In genomic region chr7:142300689-142301088, GRCh38 we compare ENCODE assay signal across 12 cellular contexts. TPM values are rescaled to one million over a fixed set of nuclear protein-coding genes. Genes with fewer than 3 reads are reported as not detected.
DNase-seq lines count a peak whose midpoint lies in the region; ATAC-seq, FAIRE-seq and TF ChIP-seq lines count a peak whose summit lies in the region.
"Had no signal": no experiment of that assay in that cellular context is flagged by ENCODE, and none has a peak within 500 bp of the region (broad histone marks: within the 10 kb centered on the region; RNA-seq: fewer than 3 reads in every experiment).

No MANE protein-coding gene starts in this region.

- FAIRE-seq in H1 (lab: Jason Lieb, UNC): peak; percentile 82

- TF ChIP-seq CTCF in H1 (IDR thresholded peaks at IDR 0.05; ENCODE audit: control extremely low read depth in 1 of 3, insufficient read depth in 1 of 3, low read depth in 1 of 3, low read length in 3 of 3): peak; percentile 79 to 92 (median 83)
- TF ChIP-seq CTCF in upper lobe of right lung (IDR thresholded peaks at IDR 0.05): no peak
- TF ChIP-seq CTCF in thyroid gland (IDR thresholded peaks at IDR 0.05): no peak

- WGBS in H1 (ENCODE audit: extremely low coverage in 1 of 2, insufficient coverage in 1 of 2, insufficient read length in 1 of 2, insufficient replicate concordance in 2 of 2, low coverage in 1 of 2, low lambda C conversion rate in 2 of 2, missing lambda C conversion rate in 1 of 2), 2 experiments: 51% methylated on average over 3 of the region's 3 CpGs; no CpG with 5 or more reads in 1 of the 2 experiments
- 55 to 82% methylated on average over 2 to 3 of the region's 3 CpGs for WGBS in thyroid gland, 2 donors

- H3K4me1 ChIP-seq in H1 (replicated peaks in 1 of 4; ENCODE audit: control insufficient read depth in 3 of 4, insufficient read depth in 4 of 4, low read length in 3 of 4) (no peaks in the 10 kb centered on the region), upper lobe of right lung (no peaks in the 10 kb centered on the region), thyroid gland (no peaks in the 10 kb centered on the region)
- H3K4me1 ChIP-seq: ascending aorta had no signal

- H3K4me3 ChIP-seq in H1 (ENCODE audit: extremely low read depth in 1 of 4, insufficient read depth in 2 of 4, low read depth in 3 of 4, low read length in 4 of 4): no peak overlapping the region
- H3K4me3 ChIP-seq in upper lobe of right lung: no peak overlapping the region
- no peak overlapping the region for H3K4me3 ChIP-seq in thyroid gland (replicated peaks in 1 of 3)
- H3K4me3 ChIP-seq: ascending aorta, lung had no signal

- POLR2A ChIA-PET in H1 (lab: Charles Lee; ENCODE audit: partially characterized antibody): no interaction called here

- no peaks in the 10 kb centered on the region for H3K79me1 ChIP-seq in H1 (ENCODE audit: low read depth, low read length)

- ATAC-seq in SK-N-SH treated with all-trans-retinoic acid at 6 μM for 48 hours (peak; percentile 33; the same call in 2 of the 3 replicates), upper lobe of right lung (peak; percentile 37), HG02571 (IDR thresholded peaks at IDR 0.05; ENCODE audit: unreplicated experiment) (no peak), HG03457 (IDR thresholded peaks at IDR 0.05; ENCODE audit: unreplicated experiment) (no peak)

- H3K27ac ChIP-seq in H1 (ENCODE audit: low read depth, low read length) (no peak overlapping the region), upper lobe of right lung (no peak overlapping the region), thyroid gland (no peak overlapping the region)
- H3K27ac ChIP-seq: ascending aorta had no signal

- no peak overlapping the region for H2AK5ac ChIP-seq in H1 (ENCODE audit: low read depth, low read length)

- H3K9me3 ChIP-seq in H1 (ENCODE audit: insufficient read depth in 2 of 2, low read depth in 1 of 2, low read length in 1 of 2) (no peaks in the 10 kb centered on the region), upper lobe of right lung (no peaks in the 10 kb centered on the region), thyroid gland (no peaks in the 10 kb centered on the region)
- H3K9me3 ChIP-seq: ascending aorta had no signal

- no peaks in the 10 kb centered on the region for H3K23me2 ChIP-seq in H1 (ENCODE audit: low read depth, low read length)

- H4K5ac ChIP-seq in H1 (ENCODE audit: insufficient read length, low read depth, low read length): no peak overlapping the region

- intact Hi-C loops in upper lobe of right lung (cut with DNase I) (no loop called here), thyroid gland (cut with DNase I) (no loop called here)

- no peaks in the 10 kb centered on the region for H4K20me1 ChIP-seq in H1 (replicated peaks in 1 of 2; ENCODE audit: control insufficient read depth in 1 of 2, insufficient read depth in 2 of 2, low read length in 2 of 2)

- no peak overlapping the region for H4K91ac ChIP-seq in H1 (replicated peaks; ENCODE audit: insufficient read length, low read length)

- no peak for TF ChIP-seq EP300 in H1 (IDR thresholded peaks at IDR 0.05; ENCODE audit: borderline replicate concordance in 1 of 2, low read depth in 2 of 2, low read length in 2 of 2)

- H3K4ac ChIP-seq in H1 (replicated peaks; ENCODE audit: insufficient read length, low read depth, low read length): no peak overlapping the region

- H2BK120ac ChIP-seq in H1 (replicated peaks; ENCODE audit: low read depth, low read length): no peak overlapping the region

- peak; percentile 17 to 42; a peak in 3 of 4 replicates for TF ChIP-seq RAD21 in H1 (IDR thresholded peaks at IDR 0.05 in 1 of 2, conservative IDR thresholded peaks at IDR 0.05 in 1 of 2; ENCODE audit: low read depth in 2 of 2, low read length in 2 of 2)

- H2BK20ac ChIP-seq in H1 (ENCODE audit: low read length): no peak overlapping the region

- H3K56ac ChIP-seq in H1 (replicated peaks; ENCODE audit: insufficient read length, low read depth, low read length): no peak overlapping the region

- CTCF ChIA-PET in H1 (lab: Charles Lee; ENCODE audit: partially characterized antibody): interaction anchor here (0.7 to 12.6 kb wide), 34 partner anchors 8 to 519 kb away, joined by 3 to 302 read pairs (median 5); partner anchors contain the start of gene TAS2R38

- H3K9ac ChIP-seq in H1 (replicated peaks in 1 of 4; ENCODE audit: extremely low read depth in 1 of 4, low read depth in 3 of 4, low read length in 3 of 4): no peak overlapping the region

- H4K8ac ChIP-seq in H1 (ENCODE audit: extremely low read depth, insufficient read depth, low read length): no peak overlapping the region

- no peak overlapping the region for H2BK5ac ChIP-seq in H1 (ENCODE audit: low read depth, low read length)

- DNase-seq in stimulated activated CD4-positive, alpha-beta T cell treated with anti-CD3 and anti-CD28 coated beads, Interleukin-12 subunit alpha, Interleukin-12 subunit beta, amount 100 ng/mL, for 48 hours (ENCODE audit: low read depth in 2 of 3, low spot score in 1 of 3): peak; percentile 22 to 35 (median 30)
- DNase-seq in stimulated activated CD4-positive, alpha-beta T cell treated with anti-CD3 and anti-CD28 coated beads, Interleukin-12 subunit alpha, Interleukin-12 subunit beta, amount 100 ng/mL, for 4 hours: no peak
- DNase-seq in H1 (ENCODE audit: low read depth in 1 of 2, low spot score in 2 of 2) (peak; percentile 53 to 86), upper lobe of right lung (no peak), thyroid gland (no peak)
- DNase-seq: DMS153, NCI-H524 treated with DMSO at 0.1 percent for 48 hours had no signal

- H3K4me2 ChIP-seq in H1 (ENCODE audit: insufficient read depth in 1 of 2, low read depth in 2 of 2, low read length in 2 of 2): no peak overlapping the region

- no peak overlapping the region for H2BK15ac ChIP-seq in H1 (ENCODE audit: low read length)

- H3K79me2 ChIP-seq in H1 (ENCODE audit: control insufficient read depth in 1 of 2, insufficient read depth in 2 of 2, low read length in 2 of 2): no peaks in the 10 kb centered on the region

- H3K23ac ChIP-seq in H1 (ENCODE audit: insufficient read length): no peak overlapping the region

- no peak overlapping the region for H3K14ac ChIP-seq in H1 (ENCODE audit: insufficient read length)

- H2BK12ac ChIP-seq in H1 (ENCODE audit: low read depth, low read length): no peak overlapping the region

- H3K18ac ChIP-seq in H1 (ENCODE audit: extremely low read depth, low read length): no peak overlapping the region

- H2AFZ ChIP-seq in H1 (ENCODE audit: low read length): no peak overlapping the region

- TF ChIP-seq POLR2A in H1 (IDR thresholded peaks at IDR 0.05; ENCODE audit: control extremely low read depth in 1 of 2, low read depth in 2 of 2, low read length in 2 of 2): no peak
- no peak for TF ChIP-seq POLR2A in thyroid gland (IDR thresholded peaks at IDR 0.05)

- H3K27me3 ChIP-seq in H1 (replicated peaks in 1 of 4; ENCODE audit: control insufficient read depth in 3 of 4, extremely low read depth in 1 of 4, insufficient read depth in 3 of 4, low read length in 3 of 4) (peaks cover 0 to 9% (median 4%) of the 10 kb centered on the region in 4 experiments; a peak in 3 of 7 replicates), upper lobe of right lung (no peaks in the 10 kb centered on the region), thyroid gland (no peaks in the 10 kb centered on the region)
- H3K27me3 ChIP-seq: ascending aorta had no signal

- H3K36me3 ChIP-seq in H1 (ENCODE audit: control insufficient read depth in 2 of 4, insufficient read depth in 4 of 4, low read length in 3 of 4): no peaks in the 10 kb centered on the region; a peak in 1 of 8 replicates
- H3K36me3 ChIP-seq in upper lobe of right lung: no peaks in the 10 kb centered on the region
- no peaks in the 10 kb centered on the region for H3K36me3 ChIP-seq in thyroid gland
- H3K36me3 ChIP-seq: ascending aorta had no signal

TF ChIP-seq in SK-N-SH treated with all-trans-retinoic acid at 6 μM for 48 hours, 23 proteins besides CTCF, POLR2A, EP300 and RAD21 (continues in another document):
- TF ChIP-seq ARNTL (CRISPR knock-in tag; IDR thresholded peaks at IDR 0.05; ENCODE audit: borderline replicate concordance, low read depth) (no peak), CSRNP3 (CRISPR knock-in tag; IDR thresholded peaks at IDR 0.05) (no peak)

TF ChIP-seq in H1, 55 proteins besides CTCF, POLR2A, EP300 and RAD21:
- 0 out of 2 replicates have a peak, but pooled peaks have one; percentile 8 for TF ChIP-seq TEAD4 (IDR thresholded peaks at IDR 0.05; ENCODE audit: low read depth, low read length)
- TF ChIP-seq CEBPB (IDR thresholded peaks at IDR 0.05; ENCODE audit: low read depth, low read length): no peak

RNA-seq across cellular contexts. Expression of gene PRSS58, which starts 42.8 kb away (rescaled TPM):
- total RNA-seq in H1 (2021; fragmentation: NEBNext Ultra II Directional; extraction: Animal tissue kit (Norgen Biotek cat#: 25700)): not detected in 2 replicates
- polyA plus RNA-seq in H1 (2011; rRNA removed): not detected in 2 replicates
- not detected for polyA plus RNA-seq in H1 (2011; cell fraction: cytosol; rRNA removed)
- not detected for polyA plus RNA-seq in H1 (2011; cell fraction: nucleus; rRNA removed)
- not detected in 4 replicates for polyA plus RNA-seq in H1 (2012, experiment 1 of 2)
- polyA plus RNA-seq in H1 (2012, experiment 2 of 2): not detected
- polyA plus RNA-seq in H1 (2013, experiment 1 of 2): not detected
- polyA plus RNA-seq in H1 (2013, experiment 2 of 2): not detected
- not detected in 2 replicates for polyA minus RNA-seq in H1 (2011; rRNA and poly(A)+ RNA removed)
- polyA minus RNA-seq in H1 (2011; cell fraction: cytosol; rRNA and poly(A)+ RNA removed): not detected
- polyA minus RNA-seq in H1 (2011; cell fraction: nucleus; rRNA and poly(A)+ RNA removed): not detected
- total RNA-seq in upper lobe of right lung: not detected
- not detected for total RNA-seq in thyroid gland
- total RNA-seq: ascending aorta, lung had no signal
- polyA plus RNA-seq: lung had no signal

Comparison
In these comparisons a context has a peak if more than half of its experiments do, and no peak if none do; other contexts are left out.
1. DNase-seq: peak in stimulated activated CD4-positive, alpha-beta T cell treated with anti-CD3 and anti-CD28 coated beads, Interleukin-12 subunit alpha, Interleukin-12 subunit beta, amount 100 ng/mL, for 48 hours (3 of 3) and H1 (2 of 2); none in stimulated activated CD4-positive, alpha-beta T cell treated with anti-CD3 and anti-CD28 coated beads, Interleukin-12 subunit alpha, Interleukin-12 subunit beta, amount 100 ng/mL, for 4 hours (single experiment), upper lobe of right lung (single experiment) and thyroid gland (0 of 2).
2. ATAC-seq: peak in SK-N-SH treated with all-trans-retinoic acid at 6 μM for 48 hours (single experiment) and upper lobe of right lung (single experiment); none in HG02571 (single experiment) and HG03457 (single experiment).
3. CTCF ChIP-seq: peak in H1 (3 of 3); none in upper lobe of right lung (single experiment) and thyroid gland (0 of 6).